Comparison of ENCODE assay signal across 30 cellular contexts in genomic region chr9:114412057-114412683, GRCh38.
"Had no signal": no experiment of that assay in that cellular context is flagged by ENCODE, and none has a peak within 500 bp of the region (broad histone marks: within the 10 kb centered on the region; RNA-seq: fewer than 3 reads in every experiment).

No MANE protein-coding gene starts in this region.

- ATAC-seq: activated CD4-positive, CD25-positive, alpha-beta regulatory T cell treated with anti-CD3 and anti-CD28 coated beads, Interleukin-2, amount 50 U/mL, for 24 hours; left cardiac atrium; left ventricle myocardium superior; pancreas; stimulated activated effector memory CD8-positive, alpha-beta T cell treated with anti-CD3 and anti-CD28 coated beads, Interleukin-12 subunit alpha, Interleukin-12 subunit beta, amount 100 ng/mL, for 72 hours had no signal

- H3K9me3 ChIP-seq: esophagus squamous epithelium, pancreas, prostate gland, sigmoid colon, upper lobe of left lung, vagina had no signal

- H3K27ac Mint-ChIP-seq: activated T-cell treated with anti-CD3 and anti-CD28 coated beads, Interleukin-2, amount 50 U/mL, for 24 hours had no signal

- H3K4me3 ChIP-seq: esophagus squamous epithelium, hepatocyte, pancreas, prostate gland, sigmoid colon, upper lobe of left lung, vagina had no signal

- H3K4me3 Mint-ChIP-seq: activated T-cell treated with anti-CD3 and anti-CD28 coated beads, Interleukin-2, amount 50 U/mL, for 24 hours; nephron; stimulated activated effector memory CD8-positive, alpha-beta T cell treated with anti-CD3 and anti-CD28 coated beads, Interleukin-12 subunit alpha, Interleukin-12 subunit beta, amount 100 ng/mL, for 72 hours; stimulated activated naive CD8-positive, alpha-beta T cell treated with anti-CD3 and anti-CD28 coated beads, Interleukin-15, Interleukin-2, amounts not matched to agents 100 ng/mL and 50 ng/mL, for 24 hours had no signal

- H3K27ac ChIP-seq: esophagus squamous epithelium, hepatocyte, pancreas, prostate gland, upper lobe of left lung, vagina had no signal

- H3K79me2 ChIP-seq: hepatocyte had no signal

- FAIRE-seq: astrocyte, keratinocyte, pancreas, small intestine had no signal

- H3K27me3 ChIP-seq: esophagus squamous epithelium, hepatocyte, pancreas, sigmoid colon, upper lobe of left lung, vagina had no signal

- H3K36me3 ChIP-seq: pancreas, prostate gland, upper lobe of left lung, vagina had no signal

- H3K4me2 ChIP-seq: hepatocyte had no signal

- H3K4me1 ChIP-seq: pancreas, prostate gland, upper lobe of left lung had no signal

- DNase-seq: activated CD4-positive, alpha-beta T cell treated with anti-CD3 and anti-CD28 coated beads for 48 hours; activated CD4-positive, alpha-beta T cell treated with anti-CD3 and anti-CD28 coated beads, Interleukin-2, amount 50 U/mL, for 48 hours; activated CD8-positive, alpha-beta memory T cell treated with anti-CD3 and anti-CD28 coated beads, Interleukin-2, amount 50 U/mL, for 4 hours; activated gamma-delta T cell; activated naive CD4-positive, alpha-beta T cell treated with anti-CD3 and anti-CD28 coated beads, Interleukin-2, amount 50 U/mL, for 16 hours; activated T-cell treated with anti-CD3 and anti-CD28 coated beads, Interleukin-2, amount 50 U/mL, for 24 hours; amniotic stem cell; central memory CD4-positive, alpha-beta T cell; dermis blood vessel endothelial cell; effector CD4-positive, alpha-beta T cell; esophagus squamous epithelium; foreskin melanocyte; left cardiac atrium; left ventricle myocardium superior; mammary epithelial cell; pancreas; retina; sigmoid colon; small intestine; stimulated activated CD4-positive, alpha-beta T cell treated with anti-CD3 and anti-CD28 coated beads, Interleukin-4, amount 100 ng/mL, for 24 hours; upper lobe of left lung had no signal

- H3K9me3 Mint-ChIP-seq: activated T-cell treated with anti-CD3 and anti-CD28 coated beads, Interleukin-2, amount 50 U/mL, for 24 hours; nephron; stimulated activated effector memory CD8-positive, alpha-beta T cell treated with anti-CD3 and anti-CD28 coated beads, Interleukin-12 subunit alpha, Interleukin-12 subunit beta, amount 100 ng/mL, for 72 hours; stimulated activated naive CD8-positive, alpha-beta T cell treated with anti-CD3 and anti-CD28 coated beads, Interleukin-15, Interleukin-2, amounts not matched to agents 100 ng/mL and 50 ng/mL, for 24 hours had no signal

- H2AFZ ChIP-seq: hepatocyte had no signal

- H3K27me3 Mint-ChIP-seq: activated T-cell treated with anti-CD3 and anti-CD28 coated beads, Interleukin-2, amount 50 U/mL, for 24 hours; stimulated activated naive CD8-positive, alpha-beta T cell treated with anti-CD3 and anti-CD28 coated beads, Interleukin-15, Interleukin-2, amounts not matched to agents 100 ng/mL and 50 ng/mL, for 24 hours had no signal
